1 cellular context compared by ENCODE assay signal in the genomic region with DNA sequence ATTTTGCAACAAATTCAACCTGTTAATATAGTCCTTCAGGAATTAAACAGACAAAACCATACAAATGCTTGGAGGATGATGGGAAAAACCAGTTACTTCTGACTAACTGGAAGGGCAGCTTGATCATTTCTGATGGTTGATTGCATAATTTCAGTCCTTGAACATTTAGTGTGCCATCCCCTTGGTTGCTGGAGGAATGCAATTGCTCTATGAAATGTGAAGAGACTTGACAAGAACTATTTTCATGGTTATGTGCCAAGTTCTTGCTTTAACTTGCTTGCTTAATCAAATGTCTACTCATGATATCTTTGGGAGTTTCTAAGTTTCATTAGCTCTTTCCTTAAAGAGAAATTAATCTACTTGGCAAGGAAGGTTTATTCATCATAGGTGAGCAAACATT.
TF ChIP-seq lines count a peak whose summit lies in the region.

No MANE protein-coding gene starts in this region.

TF ChIP-seq in WTC11, 78 proteins besides CTCF, POLR2A, EP300 and RAD21 (continued from another document):
- TF ChIP-seq, protein P1, sequence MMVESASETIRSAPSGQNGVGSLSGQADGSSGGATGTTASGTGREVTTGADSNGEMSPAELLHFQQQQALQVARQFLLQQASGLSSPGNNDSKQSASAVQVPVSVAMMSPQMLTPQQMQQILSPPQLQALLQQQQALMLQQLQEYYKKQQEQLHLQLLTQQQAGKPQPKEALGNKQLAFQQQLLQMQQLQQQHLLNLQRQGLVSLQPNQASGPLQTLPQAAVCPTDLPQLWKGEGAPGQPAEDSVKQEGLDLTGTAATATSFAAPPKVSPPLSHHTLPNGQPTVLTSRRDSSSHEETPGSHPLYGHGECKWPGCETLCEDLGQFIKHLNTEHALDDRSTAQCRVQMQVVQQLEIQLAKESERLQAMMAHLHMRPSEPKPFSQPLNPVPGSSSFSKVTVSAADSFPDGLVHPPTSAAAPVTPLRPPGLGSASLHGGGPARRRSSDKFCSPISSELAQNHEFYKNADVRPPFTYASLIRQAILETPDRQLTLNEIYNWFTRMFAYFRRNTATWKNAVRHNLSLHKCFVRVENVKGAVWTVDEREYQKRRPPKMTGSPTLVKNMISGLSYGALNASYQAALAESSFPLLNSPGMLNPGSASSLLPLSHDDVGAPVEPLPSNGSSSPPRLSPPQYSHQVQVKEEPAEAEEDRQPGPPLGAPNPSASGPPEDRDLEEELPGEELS (CRISPR knock-in tag; IDR thresholded peaks at IDR 0.05), result no peak
- TF ChIP-seq, protein P2, sequence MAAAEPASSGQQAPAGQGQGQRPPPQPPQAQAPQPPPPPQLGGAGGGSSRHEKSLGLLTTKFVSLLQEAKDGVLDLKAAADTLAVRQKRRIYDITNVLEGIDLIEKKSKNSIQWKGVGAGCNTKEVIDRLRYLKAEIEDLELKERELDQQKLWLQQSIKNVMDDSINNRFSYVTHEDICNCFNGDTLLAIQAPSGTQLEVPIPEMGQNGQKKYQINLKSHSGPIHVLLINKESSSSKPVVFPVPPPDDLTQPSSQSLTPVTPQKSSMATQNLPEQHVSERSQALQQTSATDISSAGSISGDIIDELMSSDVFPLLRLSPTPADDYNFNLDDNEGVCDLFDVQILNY (CRISPR knock-in tag; IDR thresholded peaks at IDR 0.05), result no peak
- TF ChIP-seq NR2C2 (CRISPR knock-in tag; IDR thresholded peaks at IDR 0.05) (no peak), NR3C1 (CRISPR knock-in tag; conservative IDR thresholded peaks at IDR 0.05; ENCODE audit: low read depth) (no peak), FOXP1 (CRISPR knock-in tag; IDR thresholded peaks at IDR 0.05; ENCODE audit: borderline replicate concordance) (no peak)
- TF ChIP-seq, protein P3, sequence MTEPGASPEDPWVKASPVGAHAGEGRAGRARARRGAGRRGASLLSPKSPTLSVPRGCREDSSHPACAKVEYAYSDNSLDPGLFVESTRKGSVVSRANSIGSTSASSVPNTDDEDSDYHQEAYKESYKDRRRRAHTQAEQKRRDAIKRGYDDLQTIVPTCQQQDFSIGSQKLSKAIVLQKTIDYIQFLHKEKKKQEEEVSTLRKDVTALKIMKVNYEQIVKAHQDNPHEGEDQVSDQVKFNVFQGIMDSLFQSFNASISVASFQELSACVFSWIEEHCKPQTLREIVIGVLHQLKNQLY (CRISPR knock-in tag; IDR thresholded peaks at IDR 0.05), result no peak
- TF ChIP-seq, protein P4, sequence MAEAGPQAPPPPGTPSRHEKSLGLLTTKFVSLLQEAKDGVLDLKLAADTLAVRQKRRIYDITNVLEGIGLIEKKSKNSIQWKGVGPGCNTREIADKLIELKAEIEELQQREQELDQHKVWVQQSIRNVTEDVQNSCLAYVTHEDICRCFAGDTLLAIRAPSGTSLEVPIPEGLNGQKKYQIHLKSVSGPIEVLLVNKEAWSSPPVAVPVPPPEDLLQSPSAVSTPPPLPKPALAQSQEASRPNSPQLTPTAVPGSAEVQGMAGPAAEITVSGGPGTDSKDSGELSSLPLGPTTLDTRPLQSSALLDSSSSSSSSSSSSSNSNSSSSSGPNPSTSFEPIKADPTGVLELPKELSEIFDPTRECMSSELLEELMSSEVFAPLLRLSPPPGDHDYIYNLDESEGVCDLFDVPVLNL (CRISPR knock-in tag; IDR thresholded peaks at IDR 0.05; ENCODE audit: borderline replicate concordance, low read depth), result no peak
- TF ChIP-seq, protein P5, sequence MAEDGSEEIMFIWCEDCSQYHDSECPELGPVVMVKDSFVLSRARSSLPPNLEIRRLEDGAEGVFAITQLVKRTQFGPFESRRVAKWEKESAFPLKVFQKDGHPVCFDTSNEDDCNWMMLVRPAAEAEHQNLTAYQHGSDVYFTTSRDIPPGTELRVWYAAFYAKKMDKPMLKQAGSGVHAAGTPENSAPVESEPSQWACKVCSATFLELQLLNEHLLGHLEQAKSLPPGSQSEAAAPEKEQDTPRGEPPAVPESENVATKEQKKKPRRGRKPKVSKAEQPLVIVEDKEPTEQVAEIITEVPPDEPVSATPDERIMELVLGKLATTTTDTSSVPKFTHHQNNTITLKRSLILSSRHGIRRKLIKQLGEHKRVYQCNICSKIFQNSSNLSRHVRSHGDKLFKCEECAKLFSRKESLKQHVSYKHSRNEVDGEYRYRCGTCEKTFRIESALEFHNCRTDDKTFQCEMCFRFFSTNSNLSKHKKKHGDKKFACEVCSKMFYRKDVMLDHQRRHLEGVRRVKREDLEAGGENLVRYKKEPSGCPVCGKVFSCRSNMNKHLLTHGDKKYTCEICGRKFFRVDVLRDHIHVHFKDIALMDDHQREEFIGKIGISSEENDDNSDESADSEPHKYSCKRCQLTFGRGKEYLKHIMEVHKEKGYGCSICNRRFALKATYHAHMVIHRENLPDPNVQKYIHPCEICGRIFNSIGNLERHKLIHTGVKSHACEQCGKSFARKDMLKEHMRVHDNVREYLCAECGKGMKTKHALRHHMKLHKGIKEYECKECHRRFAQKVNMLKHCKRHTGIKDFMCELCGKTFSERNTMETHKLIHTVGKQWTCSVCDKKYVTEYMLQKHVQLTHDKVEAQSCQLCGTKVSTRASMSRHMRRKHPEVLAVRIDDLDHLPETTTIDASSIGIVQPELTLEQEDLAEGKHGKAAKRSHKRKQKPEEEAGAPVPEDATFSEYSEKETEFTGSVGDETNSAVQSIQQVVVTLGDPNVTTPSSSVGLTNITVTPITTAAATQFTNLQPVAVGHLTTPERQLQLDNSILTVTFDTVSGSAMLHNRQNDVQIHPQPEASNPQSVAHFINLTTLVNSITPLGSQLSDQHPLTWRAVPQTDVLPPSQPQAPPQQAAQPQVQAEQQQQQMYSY (CRISPR knock-in tag; IDR thresholded peaks at IDR 0.05), result no peak
TF ChIP-seq in WTC11: peak in this region for 0.
